In genomic region chr18:42222557-42222956, GRCh38 we compare ENCODE assay signal across 8 cellular contexts.
"Had no signal": no experiment of that assay in that cellular context is flagged by ENCODE, and none has a peak within 500 bp of the region (broad histone marks: within the 10 kb centered on the region; RNA-seq: fewer than 3 reads in every experiment).

No MANE protein-coding gene starts in this region.

- H3K4me3 ChIP-seq: GM12878 had no signal

- ATAC-seq: GM12878 had no signal

- DNase-seq: GDM1, GF-D8 had no signal

- FAIRE-seq: G401.6, GM12878, GM12891, GM12892, GM18507, GM19239 had no signal
